25 cellular contexts compared by ENCODE assay signal in the genomic region with DNA sequence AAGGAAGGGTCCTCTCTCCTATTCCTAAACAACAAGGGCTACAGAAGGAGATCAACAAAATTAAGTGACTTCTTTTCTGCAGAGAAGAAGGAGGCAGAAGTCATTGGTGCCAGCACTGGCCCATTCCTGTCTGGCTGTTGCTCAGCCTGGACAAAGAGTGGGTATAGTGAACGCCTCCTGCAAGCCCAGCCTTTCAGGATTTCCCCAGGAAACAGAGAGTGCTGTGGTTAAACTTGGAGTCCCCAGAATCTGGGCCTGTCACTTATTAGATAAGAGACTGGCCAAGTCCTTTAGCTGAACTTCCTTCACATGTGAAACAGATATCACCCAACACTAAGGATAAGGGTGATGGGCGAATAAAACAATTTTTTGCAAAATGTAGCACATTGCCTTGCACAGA.
"Had no signal": no experiment of that assay in that cellular context is flagged by ENCODE, and none has a peak within 500 bp of the region (broad histone marks: within the 10 kb centered on the region; RNA-seq: fewer than 3 reads in every experiment).

No MANE protein-coding gene starts in this region.

- H3K4me3 ChIP-seq: breast epithelium, colonic mucosa, sigmoid colon, smooth muscle cell, stomach, suprapubic skin, tibial nerve had no signal

- H3K27ac ChIP-seq: breast epithelium, colonic mucosa, sigmoid colon, stomach, suprapubic skin, tibial nerve had no signal

- H3K9me3 ChIP-seq: breast epithelium, colonic mucosa, sigmoid colon, stomach, suprapubic skin, tibial nerve had no signal

- FAIRE-seq: astrocyte, TTC549 had no signal

- H3K36me3 ChIP-seq: breast epithelium, colonic mucosa, sigmoid colon, stomach, suprapubic skin had no signal

- H3K4me2 ChIP-seq: smooth muscle cell had no signal

- H3K4me3 Mint-ChIP-seq: activated naive CD8-positive, alpha-beta T cell treated with anti-CD3 and anti-CD28 coated beads for 36 hours; activated T-cell treated with anti-CD3 and anti-CD28 coated beads, Interleukin-2, amount 50 U/mL, for 4 hours; central memory CD8-positive, alpha-beta T cell; endodermal cell; nephron; stimulated activated memory B cell treated with anti-CD40 and anti-IgM and Interleukin-4, amounts not matched to agents 10 μg/mL and 1 μg/mL and 100 μg/mL, for 72 hours; T-helper 2 cell treated with Interferon-gamma antibody and Interleukin-4, amounts not matched to agents 5 μg/mL and 100 μg/mL, for 36 hours had no signal

- DNase-seq: activated CD4-positive, alpha-beta T cell treated with anti-CD3 and anti-CD28 coated beads for 4 hours; activated CD4-positive, alpha-beta T cell treated with anti-CD3 and anti-CD28 coated beads, Interleukin-2, amount 50 U/mL, for 48 hours; activated CD4-positive, CD25-positive, alpha-beta regulatory T cell; activated CD8-positive, alpha-beta memory T cell treated with anti-CD3 and anti-CD28 coated beads, Interleukin-2, amount 50 U/mL, for 48 hours; activated naive CD4-positive, alpha-beta T cell; activated naive CD8-positive, alpha-beta T cell treated with anti-CD3 and anti-CD28 coated beads for 36 hours; activated T-cell treated with anti-CD3 and anti-CD28 coated beads, Interleukin-2, amount 50 U/mL, for 4 hours; colonic mucosa; endodermal cell; mesenchymal stem cell; occipital lobe; sigmoid colon; stimulated activated CD4-positive, alpha-beta T cell treated with anti-CD3 and anti-CD28 coated beads, Interleukin-15, amount 100 ng/mL, for 24 hours; stomach had no signal

- H3K4me1 ChIP-seq: breast epithelium had no signal

- H3K27ac Mint-ChIP-seq: activated naive CD8-positive, alpha-beta T cell treated with anti-CD3 and anti-CD28 coated beads for 36 hours; activated T-helper 2 cell treated with anti-CD3 and anti-CD28 coated beads, Interferon-gamma antibody, Interleukin-2, Interleukin-4, amounts not matched to agents 10 μg/mL and 5 μg/mL and 100 μg/mL, durations not matched to agents 14 hours and 24 hours and 36 hours; endodermal cell; nephron; stimulated activated memory B cell treated with anti-CD40 and anti-IgM and Interleukin-4, amounts not matched to agents 10 μg/mL and 1 μg/mL and 100 μg/mL, for 72 hours; T-helper 2 cell treated with Interferon-gamma antibody and Interleukin-4, amounts not matched to agents 5 μg/mL and 100 μg/mL, for 36 hours had no signal

- H3K36me3 Mint-ChIP-seq: activated naive CD8-positive, alpha-beta T cell treated with anti-CD3 and anti-CD28 coated beads for 36 hours; stimulated activated memory B cell treated with anti-CD40 and anti-IgM and Interleukin-4, amounts not matched to agents 10 μg/mL and 1 μg/mL and 100 μg/mL, for 72 hours had no signal

- ATAC-seq: activated T-cell treated with anti-CD3 and anti-CD28 coated beads, Interleukin-2, amount 50 U/mL, for 4 hours; stimulated activated memory B cell treated with anti-CD40 and anti-IgM and Interleukin-4, amounts not matched to agents 10 μg/mL and 1 μg/mL and 100 μg/mL, for 72 hours had no signal

- H3K4me1 Mint-ChIP-seq: activated naive CD8-positive, alpha-beta T cell treated with anti-CD3 and anti-CD28 coated beads for 36 hours; central memory CD8-positive, alpha-beta T cell; endodermal cell; nephron; stimulated activated memory B cell treated with anti-CD40 and anti-IgM and Interleukin-4, amounts not matched to agents 10 μg/mL and 1 μg/mL and 100 μg/mL, for 72 hours had no signal

- H3K27me3 ChIP-seq: breast epithelium, colonic mucosa, suprapubic skin, tibial nerve had no signal

- H3K9me3 Mint-ChIP-seq: activated naive CD8-positive, alpha-beta T cell treated with anti-CD3 and anti-CD28 coated beads for 36 hours; activated T-cell treated with anti-CD3 and anti-CD28 coated beads, Interleukin-2, amount 50 U/mL, for 4 hours; activated T-helper 2 cell treated with anti-CD3 and anti-CD28 coated beads, Interferon-gamma antibody, Interleukin-2, Interleukin-4, amounts not matched to agents 10 μg/mL and 5 μg/mL and 100 μg/mL, durations not matched to agents 14 hours and 24 hours and 36 hours; central memory CD8-positive, alpha-beta T cell; stimulated activated memory B cell treated with anti-CD40 and anti-IgM and Interleukin-4, amounts not matched to agents 10 μg/mL and 1 μg/mL and 100 μg/mL, for 72 hours; T-helper 2 cell treated with Interferon-gamma antibody and Interleukin-4, amounts not matched to agents 5 μg/mL and 100 μg/mL, for 36 hours had no signal
